ENCODE assay signal across 5 cellular contexts in the genomic region with DNA sequence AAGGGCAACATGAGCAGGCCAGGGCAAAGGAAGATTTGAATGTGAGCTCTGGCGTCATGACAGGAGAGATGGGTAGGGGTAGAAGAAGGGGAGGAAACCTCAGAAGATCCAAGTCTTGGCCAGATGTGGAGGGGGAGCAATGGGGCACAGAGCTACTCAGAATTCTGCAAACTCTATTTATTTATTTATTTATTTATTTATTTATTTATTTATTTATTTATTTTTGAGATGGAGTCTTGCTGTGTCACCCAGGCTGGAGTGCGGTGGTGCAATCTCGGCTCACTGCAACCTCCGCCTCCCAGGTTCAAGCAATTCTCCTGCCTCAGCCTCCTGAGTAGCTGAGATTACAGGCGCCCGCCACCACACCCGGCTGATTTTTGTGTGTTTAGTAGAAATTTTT. TPM values are rescaled to one million over a fixed set of nuclear protein-coding genes. Genes with fewer than 3 reads are reported as not detected.
"Had no signal": no experiment of that assay in that cellular context is flagged by ENCODE, and none has a peak within 500 bp of the region (broad histone marks: within the 10 kb centered on the region; RNA-seq: fewer than 3 reads in every experiment).

No MANE protein-coding gene starts in this region.

RNA-seq across cellular contexts. Expression of a gene that starts 21.2 kb away (rescaled TPM):
- total RNA-seq: NCI-H460, SJSA1 had no signal
- polyA plus RNA-seq: SK-N-SH had no signal

RNA-seq across cellular contexts. Expression of a gene that starts 25.2 kb away (rescaled TPM):
- total RNA-seq: M059J, NCI-H460, Peyer's patch, SJSA1 had no signal
- polyA plus RNA-seq: SK-N-SH had no signal
